In the genomic region with DNA sequence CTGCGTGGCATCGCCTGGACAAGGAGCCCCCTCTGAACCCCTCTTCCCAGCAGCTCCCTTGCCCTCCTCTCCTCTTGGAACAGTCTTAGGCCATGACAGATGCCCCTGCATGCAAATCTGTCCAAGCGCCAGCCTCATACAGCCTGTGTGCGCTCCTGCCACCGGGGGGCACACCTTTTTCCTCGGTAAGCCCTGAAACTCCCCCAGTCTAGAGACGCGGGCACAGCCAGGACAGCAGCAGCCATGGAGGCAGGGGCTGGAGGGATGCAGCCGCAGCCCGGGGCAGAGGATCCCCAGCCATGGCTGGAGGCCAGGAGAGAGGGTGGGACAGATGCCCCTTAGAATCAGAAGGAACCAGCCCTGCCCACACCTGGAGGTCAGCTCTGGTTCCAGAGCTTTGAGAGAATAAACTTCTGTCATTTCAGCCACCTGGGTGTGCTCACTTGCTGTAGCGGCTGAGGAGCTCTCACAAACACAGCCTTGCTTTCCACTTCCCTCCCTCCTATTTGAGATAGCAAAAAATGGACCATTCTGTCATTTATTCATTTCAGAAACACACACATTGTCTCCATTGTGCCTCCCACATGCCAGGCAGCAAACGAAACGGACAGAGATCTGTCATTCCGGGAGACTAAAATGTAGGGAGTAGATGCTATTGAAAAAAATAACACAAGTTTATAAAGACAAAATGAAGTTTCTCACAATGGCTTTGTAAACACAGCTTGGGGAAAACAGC, we compare ENCODE assay signal across 1 cellular context.
TF ChIP-seq lines count a peak whose summit lies in the region.

No MANE protein-coding gene starts in this region.

TF ChIP-seq in HepG2, 621 proteins besides CTCF, POLR2A, EP300 and RAD21 (continued from another document):
- TF ChIP-seq ZNF414 (CRISPR knock-in tag; IDR thresholded peaks at IDR 0.05) = no peak
- TF ChIP-seq HOXA9 (CRISPR knock-in tag; IDR thresholded peaks at IDR 0.05; ENCODE audit: borderline replicate concordance) = no peak
- no peak for TF ChIP-seq ZNF576 (CRISPR knock-in tag; IDR thresholded peaks at IDR 0.05)
- TF ChIP-seq, protein P1, sequence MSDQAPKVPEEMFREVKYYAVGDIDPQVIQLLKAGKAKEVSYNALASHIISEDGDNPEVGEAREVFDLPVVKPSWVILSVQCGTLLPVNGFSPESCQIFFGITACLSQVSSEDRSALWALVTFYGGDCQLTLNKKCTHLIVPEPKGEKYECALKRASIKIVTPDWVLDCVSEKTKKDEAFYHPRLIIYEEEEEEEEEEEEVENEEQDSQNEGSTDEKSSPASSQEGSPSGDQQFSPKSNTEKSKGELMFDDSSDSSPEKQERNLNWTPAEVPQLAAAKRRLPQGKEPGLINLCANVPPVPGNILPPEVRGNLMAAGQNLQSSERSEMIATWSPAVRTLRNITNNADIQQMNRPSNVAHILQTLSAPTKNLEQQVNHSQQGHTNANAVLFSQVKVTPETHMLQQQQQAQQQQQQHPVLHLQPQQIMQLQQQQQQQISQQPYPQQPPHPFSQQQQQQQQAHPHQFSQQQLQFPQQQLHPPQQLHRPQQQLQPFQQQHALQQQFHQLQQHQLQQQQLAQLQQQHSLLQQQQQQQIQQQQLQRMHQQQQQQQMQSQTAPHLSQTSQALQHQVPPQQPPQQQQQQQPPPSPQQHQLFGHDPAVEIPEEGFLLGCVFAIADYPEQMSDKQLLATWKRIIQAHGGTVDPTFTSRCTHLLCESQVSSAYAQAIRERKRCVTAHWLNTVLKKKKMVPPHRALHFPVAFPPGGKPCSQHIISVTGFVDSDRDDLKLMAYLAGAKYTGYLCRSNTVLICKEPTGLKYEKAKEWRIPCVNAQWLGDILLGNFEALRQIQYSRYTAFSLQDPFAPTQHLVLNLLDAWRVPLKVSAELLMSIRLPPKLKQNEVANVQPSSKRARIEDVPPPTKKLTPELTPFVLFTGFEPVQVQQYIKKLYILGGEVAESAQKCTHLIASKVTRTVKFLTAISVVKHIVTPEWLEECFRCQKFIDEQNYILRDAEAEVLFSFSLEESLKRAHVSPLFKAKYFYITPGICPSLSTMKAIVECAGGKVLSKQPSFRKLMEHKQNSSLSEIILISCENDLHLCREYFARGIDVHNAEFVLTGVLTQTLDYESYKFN (CRISPR knock-in tag; conservative IDR thresholded peaks at IDR 0.05) = no peak
- no peak for TF ChIP-seq SNAI1 (CRISPR knock-in tag; IDR thresholded peaks at IDR 0.05; ENCODE audit: borderline replicate concordance)
- TF ChIP-seq, protein P2, sequence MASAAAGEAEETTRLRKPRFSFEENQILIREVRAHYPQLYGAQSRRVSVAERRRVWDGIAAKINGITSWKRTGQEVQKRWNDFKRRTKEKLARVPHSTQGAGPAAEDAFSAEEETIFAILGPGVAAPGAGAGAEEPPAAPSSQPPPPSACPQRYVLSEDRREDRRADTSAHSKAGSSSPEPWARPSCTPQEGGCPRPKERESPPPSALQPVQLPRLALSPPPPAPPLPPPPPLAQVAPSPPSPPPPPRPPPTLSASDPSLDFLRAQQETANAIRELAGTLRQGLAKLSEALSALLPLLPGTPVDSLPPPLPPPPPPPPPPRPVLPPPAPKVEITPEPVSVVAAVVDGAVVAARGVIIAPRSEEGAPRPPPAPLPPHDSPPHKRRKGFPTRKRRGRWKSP (CRISPR knock-in tag; IDR thresholded peaks at IDR 0.05) = no peak
- no peak for TF ChIP-seq ZNF713 (CRISPR knock-in tag; IDR thresholded peaks at IDR 0.05)
- TF ChIP-seq ZNF788 (CRISPR knock-in tag; IDR thresholded peaks at IDR 0.05; ENCODE audit: borderline replicate concordance) = no peak
- no peak for TF ChIP-seq SIN3A (IDR thresholded peaks at IDR 0.05; ENCODE audit: borderline replicate concordance, low read depth, low read length)
TF ChIP-seq in HepG2: peak in this region for 0.
